Comparison of ENCODE assay signal across 28 cellular contexts in the genomic region with DNA sequence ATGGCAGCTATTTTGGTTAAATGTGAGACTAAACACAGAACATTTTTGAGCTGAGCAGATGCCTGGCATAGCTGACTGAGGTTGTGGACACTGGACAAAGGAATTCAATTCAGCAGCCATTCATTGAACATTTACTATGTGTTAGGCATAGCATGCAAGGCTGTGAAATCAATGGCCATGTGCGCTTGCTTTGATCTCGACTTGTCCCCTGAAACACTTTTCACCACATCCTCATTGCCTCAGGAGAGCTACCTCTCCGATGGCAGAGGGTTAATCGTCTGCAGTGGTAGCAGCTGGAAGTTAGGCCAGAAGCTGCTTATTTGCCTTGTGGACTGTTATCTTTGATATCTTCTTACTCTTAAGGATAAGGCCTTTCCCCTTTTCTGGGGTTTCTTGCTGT.
"Had no signal": no experiment of that assay in that cellular context is flagged by ENCODE, and none has a peak within 500 bp of the region (broad histone marks: within the 10 kb centered on the region; RNA-seq: fewer than 3 reads in every experiment).

No MANE protein-coding gene starts in this region.

- DNase-seq: activated B cell treated with CpG ODN at 0.5 μM for 24 hours; activated CD4-positive, alpha-beta T cell treated with anti-CD3 and anti-CD28 coated beads for 36 hours; activated CD4-positive, alpha-beta T cell treated with anti-CD3 and anti-CD28 coated beads, Interleukin-2, amount 50 U/mL, for 4 hours; activated CD8-positive, alpha-beta memory T cell treated with anti-CD3 and anti-CD28 coated beads for 24 hours; activated CD8-positive, alpha-beta memory T cell treated with anti-CD3 and anti-CD28 coated beads, Interleukin-2, amount 50 U/mL, for 4 hours; activated naive CD4-positive, alpha-beta T cell treated with anti-CD3 and anti-CD28 coated beads for 36 hours; activated T-cell treated with anti-CD3 and anti-CD28 coated beads, Interleukin-2, amount 50 U/mL, for 24 hours; anterior cingulate cortex; brain microvascular endothelial cell; central memory CD4-positive, alpha-beta T cell; dermis blood vessel endothelial cell; effector memory CD4-positive, alpha-beta T cell; foreskin keratinocyte; immature natural killer cell; kidney glomerular epithelial cell; left lung; naive thymus-derived CD4-positive, alpha-beta T cell; ovary; stimulated activated CD4-positive, alpha-beta T cell treated with anti-CD3 and anti-CD28 coated beads, Interleukin-4, amount 100 ng/mL, for 24 hours; stimulated activated naive CD4-positive, alpha-beta T cell treated with Interleukin-2 at 50 U/mL for 16 hours; T1000 had no signal

- H3K9me3 ChIP-seq: left lung, ovary, prostate gland, right atrium auricular region, thoracic aorta, vagina had no signal

- H3K27me3 ChIP-seq: brain microvascular endothelial cell, foreskin keratinocyte, hepatocyte, left lung, neural progenitor cell, ovary, right atrium auricular region, vagina had no signal

- H3K4me3 ChIP-seq: hepatocyte, left lung, lung, neural progenitor cell, ovary, prostate gland, right atrium auricular region, thoracic aorta, vagina had no signal

- H3K9ac ChIP-seq: neural progenitor cell had no signal

- ATAC-seq: activated CD4-positive, alpha-beta T cell treated with anti-CD3 and anti-CD28 coated beads for 36 hours; foreskin keratinocyte; left lung; naive thymus-derived CD4-positive, alpha-beta T cell had no signal

- H3K36me3 ChIP-seq: brain microvascular endothelial cell, left lung, neural progenitor cell, ovary, prostate gland, right atrium auricular region, thoracic aorta, vagina had no signal

- H3K4me1 ChIP-seq: foreskin keratinocyte, left lung, neural progenitor cell, prostate gland, right atrium auricular region, vagina had no signal

- H3K27ac ChIP-seq: brain microvascular endothelial cell, foreskin keratinocyte, hepatocyte, left lung, neural progenitor cell, ovary, prostate gland, right atrium auricular region, thoracic aorta, vagina had no signal

- H3K4me2 ChIP-seq: hepatocyte, neural progenitor cell had no signal
